22 cellular contexts compared by ENCODE assay signal in genomic region chr7:25429731-25430130, GRCh38.
DNase-seq lines count a peak whose midpoint lies in the region; ATAC-seq lines count a peak whose summit lies in the region.
"Had no signal": no experiment of that assay in that cellular context is flagged by ENCODE, and none has a peak within 500 bp of the region (broad histone marks: within the 10 kb centered on the region; RNA-seq: fewer than 3 reads in every experiment).

No MANE protein-coding gene starts in this region.

- H3K9me3 ChIP-seq in GM23248 (ENCODE audit: low read depth) = no peaks in the 10 kb centered on the region
- H3K9me3 ChIP-seq in subcutaneous abdominal adipose tissue (ENCODE audit: control insufficient read depth in 5 of 5, low read length in 5 of 5) = no peaks in the 10 kb centered on the region
- H3K9me3 ChIP-seq: colonic mucosa had no signal

- no peaks in the 10 kb centered on the region for H3K79me2 ChIP-seq in GM23248 (ENCODE audit: insufficient read depth)

- H3K4me2 ChIP-seq in GM23248 (ENCODE audit: unreplicated experiment) = peak overlapping the region; percentile 36

- H3K36me3 ChIP-seq in GM23248 (ENCODE audit: low read depth) (no peaks in the 10 kb centered on the region), subcutaneous abdominal adipose tissue (ENCODE audit: control insufficient read depth in 5 of 5, insufficient read depth in 5 of 5, low read length in 5 of 5) (no peaks in the 10 kb centered on the region)
- H3K36me3 ChIP-seq: colonic mucosa, WERI-Rb-1 had no signal

- no peaks in the 10 kb centered on the region for H3F3A ChIP-seq in GM23248 (ENCODE audit: insufficient read depth)

- H3K27ac ChIP-seq in GM23248 (no peak overlapping the region), subcutaneous abdominal adipose tissue (ENCODE audit: low read depth, low read length) (peak overlapping the region; percentile 80)
- H3K27ac ChIP-seq: colonic mucosa, WERI-Rb-1 had no signal

- WGBS in GM23248 (ENCODE audit: low coverage in 1 of 2, low lambda C conversion rate in 2 of 2, missing lambda C conversion rate in 2 of 2), 2 experiments = 6% methylated on average over 3 of the region's 3 CpGs

- H3K9ac ChIP-seq in GM23248 = no peak overlapping the region
- peak overlapping the region in 1 of 5 donors; percentile 6 for H3K9ac ChIP-seq in subcutaneous abdominal adipose tissue (ENCODE audit: low read length in 5 of 5)

- H3K4me3 ChIP-seq in GM23248 (no peak overlapping the region), subcutaneous abdominal adipose tissue (ENCODE audit: low read depth in 1 of 5, low read length in 5 of 5) (peak overlapping the region in 1 of 5 donors; percentile 9)
- H3K4me3 ChIP-seq: colonic mucosa had no signal

- H2AFZ ChIP-seq in GM23248 = no peak overlapping the region

- no peak for ATAC-seq in HG03097 (IDR thresholded peaks at IDR 0.05; ENCODE audit: low FRiP score, unreplicated experiment)
- ATAC-seq: stimulated activated effector memory CD8-positive, alpha-beta T cell treated with anti-CD3 and anti-CD28 coated beads, Interleukin-12 subunit alpha, Interleukin-12 subunit beta, amount 100 ng/mL, for 72 hours had no signal

- H3K4me1 ChIP-seq in GM23248 (ENCODE audit: insufficient read depth) (peaks cover 16% of the 10 kb centered on the region; the same call in 1 of the 2 replicates), subcutaneous abdominal adipose tissue (ENCODE audit: control insufficient read depth in 5 of 5, insufficient read depth in 5 of 5, low read length in 5 of 5) (peaks cover 0 to 25% (median 21%) of the 10 kb centered on the region in 5 donors)

- DNase-seq in GM23248 (peak; percentile 59), fibroblast of gingiva (ENCODE audit: low read depth) (peak; percentile 20), midbrain (lab: John Stamatoyannopoulos, UW) (peak; percentile 2), NCI-H2196 treated with DMSO at 0.1 percent for 48 hours (lab: John Stamatoyannopoulos, UW; ENCODE audit: unreplicated experiment) (no peak), NCI-H2171 treated with DMSO at 0.1 percent for 48 hours (lab: John Stamatoyannopoulos, UW) (no peak), NCI-H748 (lab: John Stamatoyannopoulos, UW; ENCODE audit: unreplicated experiment) (no peak)
- DNase-seq: activated CD4-positive, alpha-beta memory T cell treated with anti-CD3 and anti-CD28 coated beads for 36 hours; activated naive CD4-positive, alpha-beta T cell treated with anti-CD3 and anti-CD28 coated beads for 36 hours; CD8-positive, alpha-beta memory T cell; colonic mucosa; DMS79 treated with DMSO at 0.1 percent for 48 hours; HCEC 1CT; naive B cell; NCI-H2029; NCI-H510A treated with DMSO at 0.1 percent for 48 hours; posterior cingulate gyrus; SHP77 treated with DMSO at 0.1 percent for 48 hours; trophoblast cell; WERI-Rb-1 had no signal

- H3K9me2 ChIP-seq in GM23248 (ENCODE audit: insufficient read depth) = no peaks in the 10 kb centered on the region

- in situ Hi-C loops in GM23248 (cut with MboI) = no loop called here

- no peaks in the 10 kb centered on the region for H4K20me1 ChIP-seq in GM23248 (ENCODE audit: insufficient read depth)

- H3K27me3 ChIP-seq in GM23248 (replicated peaks; ENCODE audit: insufficient read depth) (no peaks in the 10 kb centered on the region), subcutaneous abdominal adipose tissue (ENCODE audit: control insufficient read depth in 5 of 5, insufficient read depth in 4 of 5, low read length in 5 of 5) (no peaks in the 10 kb centered on the region)
- H3K27me3 ChIP-seq: colonic mucosa had no signal

Comparison
In these comparisons a context has a peak if more than half of its experiments do, and no peak if none do; other contexts are left out.
1. DNase-seq: peak in GM23248 (single experiment), fibroblast of gingiva (single experiment) and midbrain (single experiment); none in NCI-H2196 treated with DMSO at 0.1 percent for 48 hours (single experiment), NCI-H2171 treated with DMSO at 0.1 percent for 48 hours (single experiment) and NCI-H748 (single experiment).